8 cellular contexts compared by ENCODE assay signal in genomic region chr6:30326446-30327231, GRCh38. TPM values are rescaled to one million over a fixed set of nuclear protein-coding genes. Genes with fewer than 3 reads are reported as not detected.
A peak's percentile ranks its signal among the peaks of the same experiment; 100 is the strongest.
DNase-seq lines count a peak whose midpoint lies in the region; ATAC-seq and TF ChIP-seq lines count a peak whose summit lies in the region.

Gene TRIM39, plus strand, starts transcription at chr6:30326927. Its CDS starts 2,391 bp downstream, at chr6:30329318.

- peaks cover 26% of the 10 kb centered on the region for H4K20me1 ChIP-seq in osteoblast (ENCODE audit: insufficient read depth, low read length)

- DNase-seq in GM10248 (ENCODE audit: extremely low spot score), result peak; percentile 89
- DNase-seq in NCI-H1092 (lab: John Stamatoyannopoulos, UW), result peak; percentile 54
- peak; percentile 71 for DNase-seq in SKM-1 treated with dmso at 0.1 percent for 144 hours (lab: John Stamatoyannopoulos, UW; ENCODE audit: unreplicated experiment)
- DNase-seq in activated naive CD4-positive, alpha-beta T cell treated with anti-CD3 and anti-CD28 coated beads, Interleukin-2, amount 50 U/mL, for 72 hours (ENCODE audit: low spot score in 2 of 2), result peak; percentile 88 to 89
- peak; percentile 33 for DNase-seq in glomerular endothelial cell (ENCODE audit: extremely low read depth, low read depth, low spot score)
- peak; percentile 97 for DNase-seq in osteoblast (ENCODE audit: insufficient read length, low spot score, missing footprints)
- peak; percentile 92 for DNase-seq in testis

- WGBS in testis, 2 donors, result 0% methylated on average over 2 to 59 of the region's 94 CpGs

- H3K4me1 ChIP-seq in osteoblast (ENCODE audit: insufficient read depth, low read length) (peaks cover 40% of the 10 kb centered on the region), testis (peaks cover 18% of the 10 kb centered on the region)

- intact Hi-C loops in testis (cut with DNase I; ENCODE audit: low total_unique reads), result no loop called here

- H3K36me3 Mint-ChIP-seq in activated naive CD4-positive, alpha-beta T cell treated with anti-CD3 and anti-CD28 coated beads, Interleukin-2, amount 50 U/mL, for 72 hours, result peaks cover 15 to 19% of the 10 kb centered on the region in 2 donors

- TF ChIP-seq CTCF in GM10248 (IDR thresholded peaks at IDR 0.05; ENCODE audit: control extremely low read depth, extremely low read depth, low read depth, missing control alignments) (no peak), osteoblast (IDR thresholded peaks at IDR 0.05; ENCODE audit: extremely low read depth, low read depth, low read length) (no peak), testis (IDR thresholded peaks at IDR 0.05) (no peak)

- H3K9me3 Mint-ChIP-seq in activated naive CD4-positive, alpha-beta T cell treated with anti-CD3 and anti-CD28 coated beads, Interleukin-2, amount 50 U/mL, for 72 hours, result no peaks in the 10 kb centered on the region

- H3K27me3 ChIP-seq in osteoblast (ENCODE audit: insufficient read depth, low read length) (no peaks in the 10 kb centered on the region), testis (no peaks in the 10 kb centered on the region)

- H3K27ac Mint-ChIP-seq in activated naive CD4-positive, alpha-beta T cell treated with anti-CD3 and anti-CD28 coated beads, Interleukin-2, amount 50 U/mL, for 72 hours, result peak within 1 kb of the TSS; percentile 93 to 98

- H3K4me2 ChIP-seq in osteoblast (ENCODE audit: insufficient read depth, low read length), result peak within 1 kb of the TSS; percentile 100

- H3K27ac ChIP-seq in osteoblast (ENCODE audit: low read depth, low read length) (peak within 1 kb of the TSS; percentile 98), testis (peak within 1 kb of the TSS; percentile 95 to 97)

- peaks cover 55% of the 10 kb centered on the region for H3K79me2 ChIP-seq in osteoblast (ENCODE audit: insufficient read depth, low read length)

- peak within 1 kb of the TSS; percentile 98 for H2AFZ ChIP-seq in osteoblast (ENCODE audit: low read length)

- H3K9me3 ChIP-seq in osteoblast (ENCODE audit: low read depth, low read length) (no peaks in the 10 kb centered on the region), testis (no peaks in the 10 kb centered on the region)

- peaks cover 24% of the 10 kb centered on the region for H3K36me3 ChIP-seq in osteoblast (ENCODE audit: insufficient read depth, low read length)
- no peaks in the 10 kb centered on the region for H3K36me3 ChIP-seq in testis (ENCODE audit: low read depth, missing control alignments)

- peak within 1 kb of the TSS; percentile 99 for H3K4me3 ChIP-seq in osteoblast (ENCODE audit: insufficient read depth, low read length)
- peak within 1 kb of the TSS; percentile 90 to 96 for H3K4me3 ChIP-seq in testis

- POLR2A ChIA-PET in GM10248 (lab: Yijun Ruan, JAX), result interaction anchor here (1.1 to 1.6 kb wide), 2 partner anchors 12 to 13 kb away, joined by 3 read pairs; no protein-coding TSS in a partner anchor

- CTCF ChIA-PET in GM10248 (lab: Yijun Ruan, JAX), result interaction anchor here (0.8 to 1.7 kb wide), 7 partner anchors 10 to 108 kb away, joined by 3 to 5 read pairs (median 3); no protein-coding TSS in a partner anchor

- no peak for TF ChIP-seq POLR2A in testis (IDR thresholded peaks at IDR 0.05)

- ATAC-seq in HG02588 (IDR thresholded peaks at IDR 0.05; ENCODE audit: unreplicated experiment), result peak; percentile 59
- peak; percentile 68 to 76 for ATAC-seq in activated naive CD4-positive, alpha-beta T cell treated with anti-CD3 and anti-CD28 coated beads, Interleukin-2, amount 50 U/mL, for 72 hours

RNA-seq across cellular contexts. Expression of gene TRIM39, which starts in this region (rescaled TPM):
- 10 to 100 TPM; 14.2 to 17.1 TPM for total RNA-seq in activated naive CD4-positive, alpha-beta T cell treated with anti-CD3 and anti-CD28 coated beads, Interleukin-2, amount 50 U/mL, for 72 hours
- total RNA-seq in glomerular endothelial cell (8.0 and 14.0 TPM in 2 replicates), osteoblast (12.1 and 14.5 TPM in 2 replicates), testis (10 to 100 TPM; 30.6 to 33.6 TPM)
- polyA plus RNA-seq in testis (ENCODE audit: insufficient read depth, low read depth, low replicate concordance), result 58.1 TPM

Comparison
In these comparisons a context has a peak if more than half of its experiments do, and no peak if none do; other contexts are left out.
1. Peak in every context shown above with its lines: DNase-seq, ATAC-seq, H3K4me3 ChIP-seq and H3K27ac ChIP-seq.
2. DNase-seq: peak in every context shown above with its lines; median percentile 97 in osteoblast; 92 in testis; 89 in GM10248; 88 in activated naive CD4-positive, alpha-beta T cell treated with anti-CD3 and anti-CD28 coated beads, Interleukin-2, amount 50 U/mL, for 72 hours; 71 in SKM-1 treated with dmso at 0.1 percent for 144 hours; 54 in NCI-H1092; 33 in glomerular endothelial cell.